Comparison of ENCODE assay signal across 19 cellular contexts in genomic region chr6:164315376-164315775, GRCh38.
DNase-seq lines count a peak whose midpoint lies in the region; ATAC-seq and TF ChIP-seq lines count a peak whose summit lies in the region.
"Had no signal": no experiment of that assay in that cellular context is flagged by ENCODE, and none has a peak within 500 bp of the region (broad histone marks: within the 10 kb centered on the region; RNA-seq: fewer than 3 reads in every experiment).

No MANE protein-coding gene starts in this region.

- H3K23ac ChIP-seq in mesendoderm (ENCODE audit: low read length): no peak overlapping the region

- no peak for TF ChIP-seq CTCF in heart left ventricle (IDR thresholded peaks at IDR 0.05)

- no peaks in the 10 kb centered on the region for H3K27me3 ChIP-seq in heart left ventricle
- H3K27me3 ChIP-seq in mesendoderm (ENCODE audit: insufficient read depth, low read length, poor library complexity): no peaks in the 10 kb centered on the region
- H3K27me3 ChIP-seq: BLaER1 treated with 17β-estradiol and CSF1 and Interleukin-3, amounts not matched to agents 10 nM and 100 nM had no signal

- intact Hi-C loops in heart left ventricle (cut with DNase I): no loop called here
- intact Hi-C loops in cardiac septum (cut with DNase I): no loop called here

- H3K4me3 Mint-ChIP-seq in stimulated activated memory B cell treated with anti-CD40 and anti-IgM and Interleukin-4, amounts not matched to agents 10 μg/mL and 1 μg/mL and 100 μg/mL, for 72 hours: no peak overlapping the region
- H3K4me3 Mint-ChIP-seq in effector memory CD8-positive, alpha-beta T cell: no peak overlapping the region
- H3K4me3 Mint-ChIP-seq: B cell; CD4-positive, alpha-beta T cell; CD8-positive, alpha-beta T cell had no signal

- H3K9me3 ChIP-seq in heart left ventricle: peaks cover 0 to 10% (median under 1%) of the 10 kb centered on the region in 12 donors
- H3K9me3 ChIP-seq: A549; BLaER1 treated with 17β-estradiol and CSF1 and Interleukin-3, amounts not matched to agents 10 nM and 100 nM; Caco-2 had no signal

- no peaks in the 10 kb centered on the region for H3K36me3 Mint-ChIP-seq in stimulated activated memory B cell treated with anti-CD40 and anti-IgM and Interleukin-4, amounts not matched to agents 10 μg/mL and 1 μg/mL and 100 μg/mL, for 72 hours
- no peaks in the 10 kb centered on the region for H3K36me3 Mint-ChIP-seq in effector memory CD8-positive, alpha-beta T cell (ENCODE audit: insufficient read depth)
- H3K36me3 Mint-ChIP-seq: CD8-positive, alpha-beta T cell had no signal

- H3K27ac Mint-ChIP-seq in stimulated activated memory B cell treated with anti-CD40 and anti-IgM and Interleukin-4, amounts not matched to agents 10 μg/mL and 1 μg/mL and 100 μg/mL, for 72 hours: no peak overlapping the region
- no peak overlapping the region for H3K27ac Mint-ChIP-seq in effector memory CD8-positive, alpha-beta T cell
- H3K27ac Mint-ChIP-seq: B cell; CD4-positive, alpha-beta T cell; CD8-positive, alpha-beta T cell had no signal

- no peak overlapping the region for H3K4ac ChIP-seq in mesendoderm (ENCODE audit: low read depth, low read length)

- no peak overlapping the region for H3K4me2 ChIP-seq in mesendoderm (ENCODE audit: low read length)
- H3K4me2 ChIP-seq: A549; BLaER1 treated with 17β-estradiol and CSF1 and Interleukin-3, amounts not matched to agents 10 nM and 100 nM had no signal

- H3K79me1 ChIP-seq in mesendoderm (ENCODE audit: low read length): no peaks in the 10 kb centered on the region

- H2BK120ac ChIP-seq in mesendoderm (ENCODE audit: low read depth, low read length): no peak overlapping the region

- H3K4me1 ChIP-seq in heart left ventricle: no peaks in the 10 kb centered on the region
- H3K4me1 ChIP-seq in mesendoderm (ENCODE audit: control insufficient read depth, low read depth, low read length): no peaks in the 10 kb centered on the region
- H3K4me1 ChIP-seq: A549; BLaER1 treated with 17β-estradiol and CSF1 and Interleukin-3, amounts not matched to agents 10 nM and 100 nM; Caco-2 had no signal

- no peak overlapping the region for H3K9ac ChIP-seq in mesendoderm (ENCODE audit: low read length)
- H3K9ac ChIP-seq: BLaER1 treated with 17β-estradiol and CSF1 and Interleukin-3, amounts not matched to agents 10 nM and 100 nM had no signal

- H2BK15ac ChIP-seq in mesendoderm (replicated peaks; ENCODE audit: low read depth): no peak overlapping the region

- no peak for DNase-seq in heart left ventricle
- no peak for DNase-seq in cardiac septum (ENCODE audit: low spot score)
- DNase-seq in ELF-1 (ENCODE audit: low read depth, low spot score): peak; percentile 8
- peak; percentile 42 for DNase-seq in mesendoderm
- no peak for DNase-seq in GDM1 (lab: John Stamatoyannopoulos, UW)
- no peak for DNase-seq in effector memory CD8-positive, alpha-beta T cell
- DNase-seq: AML-193; Caco-2; Calu3; CD4-positive, alpha-beta T cell; CD8-positive, alpha-beta T cell; DMS79 treated with DMSO at 0.1 percent for 48 hours; GF-D8 had no signal

- no peaks in the 10 kb centered on the region for H3K79me2 ChIP-seq in mesendoderm (ENCODE audit: control insufficient read depth, insufficient read depth, low read length)

- H4K5ac ChIP-seq in mesendoderm (ENCODE audit: low read length): no peak overlapping the region

- H3K4me3 ChIP-seq in heart left ventricle: no peak overlapping the region
- H3K4me3 ChIP-seq in mesendoderm (ENCODE audit: low read length): no peak overlapping the region
- H3K4me3 ChIP-seq: A549; BLaER1 treated with 17β-estradiol and CSF1 and Interleukin-3, amounts not matched to agents 10 nM and 100 nM had no signal

- H3K4me1 Mint-ChIP-seq in stimulated activated memory B cell treated with anti-CD40 and anti-IgM and Interleukin-4, amounts not matched to agents 10 μg/mL and 1 μg/mL and 100 μg/mL, for 72 hours: no peaks in the 10 kb centered on the region
- no peaks in the 10 kb centered on the region for H3K4me1 Mint-ChIP-seq in effector memory CD8-positive, alpha-beta T cell (ENCODE audit: low read depth in 2 of 2)
- H3K4me1 Mint-ChIP-seq: B cell had no signal

- H3K9me3 Mint-ChIP-seq in stimulated activated memory B cell treated with anti-CD40 and anti-IgM and Interleukin-4, amounts not matched to agents 10 μg/mL and 1 μg/mL and 100 μg/mL, for 72 hours: peaks cover 5% of the 10 kb centered on the region
- H3K9me3 Mint-ChIP-seq in effector memory CD8-positive, alpha-beta T cell: no peaks in the 10 kb centered on the region

- peak; percentile 22 to 49 (median 42) for ATAC-seq in heart left ventricle
- peak; percentile 57 for ATAC-seq in stimulated activated memory B cell treated with anti-CD40 and anti-IgM and Interleukin-4, amounts not matched to agents 10 μg/mL and 1 μg/mL and 100 μg/mL, for 72 hours
- ATAC-seq in effector memory CD8-positive, alpha-beta T cell (replicated peaks): no peak
- ATAC-seq: A549; CD8-positive, alpha-beta T cell had no signal

- H3K56ac ChIP-seq in mesendoderm (ENCODE audit: low read length): no peak overlapping the region

- H4K8ac ChIP-seq in mesendoderm (ENCODE audit: low read depth, low read length): no peak overlapping the region

- WGBS in heart left ventricle, 4 donors: 57 to 82% (median 73%) methylated on average over 2 of the region's 2 CpGs
- no CpG with 5 or more reads among the region's 2 CpGs for WGBS in mesendoderm (ENCODE audit: extremely low coverage, insufficient coverage, low lambda C conversion rate)

- H3K36me3 ChIP-seq in heart left ventricle: no peaks in the 10 kb centered on the region
- no peaks in the 10 kb centered on the region for H3K36me3 ChIP-seq in mesendoderm (ENCODE audit: control insufficient read depth, insufficient read depth, low read length)
- H3K36me3 ChIP-seq: BLaER1 treated with 17β-estradiol and CSF1 and Interleukin-3, amounts not matched to agents 10 nM and 100 nM had no signal

- H3K27me3 Mint-ChIP-seq in stimulated activated memory B cell treated with anti-CD40 and anti-IgM and Interleukin-4, amounts not matched to agents 10 μg/mL and 1 μg/mL and 100 μg/mL, for 72 hours: no peaks in the 10 kb centered on the region
- no peaks in the 10 kb centered on the region for H3K27me3 Mint-ChIP-seq in effector memory CD8-positive, alpha-beta T cell
- H3K27me3 Mint-ChIP-seq: B cell; CD4-positive, alpha-beta T cell had no signal

- H3K27ac ChIP-seq in heart left ventricle (peak overlapping the region in 1 of 12 donors; percentile 14), mesendoderm (ENCODE audit: low read depth, low read length) (no peak overlapping the region)
- H3K27ac ChIP-seq: 22Rv1; A549; BLaER1 treated with 17β-estradiol and CSF1 and Interleukin-3, amounts not matched to agents 10 nM and 100 nM; C4-2B had no signal

- no peak overlapping the region for H2AK5ac ChIP-seq in mesendoderm (ENCODE audit: low read length)

- no peak overlapping the region for H2BK5ac ChIP-seq in mesendoderm (ENCODE audit: low read length)

- H3K18ac ChIP-seq in mesendoderm (ENCODE audit: low read length): no peak overlapping the region

- TF ChIP-seq POLR2A in heart left ventricle (IDR thresholded peaks at IDR 0.05): no peak

Comparison
In these comparisons a context has a peak if more than half of its experiments do, and no peak if none do; other contexts are left out.
1. DNase-seq: peak in ELF-1 (single experiment) and mesendoderm (single experiment); none in heart left ventricle (0 of 5), cardiac septum (single experiment), GDM1 (single experiment) and effector memory CD8-positive, alpha-beta T cell (0 of 3).